17 cellular contexts compared by ENCODE assay signal in genomic region chr21:25427828-25428227, GRCh38.
DNase-seq lines count a peak whose midpoint lies in the region; ATAC-seq, FAIRE-seq and TF ChIP-seq lines count a peak whose summit lies in the region.
"Had no signal": no experiment of that assay in that cellular context is flagged by ENCODE, and none has a peak within 500 bp of the region (broad histone marks: within the 10 kb centered on the region; RNA-seq: fewer than 3 reads in every experiment).

No MANE protein-coding gene starts in this region.

- H3K27me3 ChIP-seq in gastroesophageal sphincter, result no peaks in the 10 kb centered on the region

- WGBS in gastroesophageal sphincter (ENCODE audit: low coverage in 1 of 2), 2 donors, result 73 to 76% methylated on average over 3 to 5 of the region's 5 CpGs

- peak; percentile 63 for FAIRE-seq in GM18507 (lab: Jason Lieb, UNC)
- FAIRE-seq: H1 had no signal

- no peaks in the 10 kb centered on the region for H3K36me3 ChIP-seq in gastroesophageal sphincter

- no peaks in the 10 kb centered on the region for H3K4me1 ChIP-seq in gastroesophageal sphincter

- intact Hi-C loops in activated naive CD4-positive, alpha-beta T cell treated with anti-CD3 and anti-CD28 coated beads for 36 hours (cut with micrococcal nuclease), result loop anchor here (1.0 kb wide), 3 partner anchors 29 to 74 kb away; no protein-coding TSS in a partner anchor

- no peak overlapping the region for H3K27ac ChIP-seq in gastroesophageal sphincter

- no peaks in the 10 kb centered on the region for H3K9me3 Mint-ChIP-seq in activated naive CD4-positive, alpha-beta T cell treated with anti-CD3 and anti-CD28 coated beads for 36 hours
- no peaks in the 10 kb centered on the region for H3K9me3 Mint-ChIP-seq in activated naive CD4-positive, alpha-beta T cell treated with anti-CD3 and anti-CD28 coated beads, Interleukin-2, amount 10 ng/mL, durations not matched to agents 7 days and 5 days
- no peaks in the 10 kb centered on the region for H3K9me3 Mint-ChIP-seq in activated T-helper 17 cell treated with anti-CD3 and anti-CD28 coated beads, Interleukin-2, amount 50 U/mL, for 72 hours
- H3K9me3 Mint-ChIP-seq in stimulated activated naive B cell treated with anti-CD40 and anti-IgM and Interleukin-4, amounts not matched to agents 10 μg/mL and 1 μg/mL and 100 μg/mL, for 72 hours, result peaks cover 3 to 8% of the 10 kb centered on the region in 2 donors

- no peak for DNase-seq in activated naive CD4-positive, alpha-beta T cell treated with anti-CD3 and anti-CD28 coated beads for 36 hours
- no peak for DNase-seq in activated naive CD4-positive, alpha-beta T cell treated with anti-CD3 and anti-CD28 coated beads, Interleukin-2, amount 10 ng/mL, durations not matched to agents 7 days and 5 days
- no peak for DNase-seq in GM18507 (ENCODE audit: extremely low spot score, insufficient read length, low read depth)
- peak; percentile 37 for DNase-seq in stimulated activated naive B cell treated with anti-CD40 and anti-IgM and Interleukin-4, amounts not matched to agents 10 μg/mL and 1 μg/mL and 100 μg/mL, for 72 hours
- no peak for DNase-seq in Kasumi-1 (lab: John Stamatoyannopoulos, UW)
- no peak for DNase-seq in anterior cingulate cortex (lab: John Stamatoyannopoulos, UW)
- DNase-seq: CD4-positive, CD25-positive, alpha-beta regulatory T cell; DMS53; MV-4-11; NCI-H1417 treated with DMSO at 0.1 percent for 48 hours; NCI-H1930; NCI-H69; NK-92 treated with Interleukin-12 subunit alpha and Interleukin-12 subunit beta, amount 100 ng/mL, for 24 hours; RPMI8226 had no signal

- no peaks in the 10 kb centered on the region for H3K9me3 ChIP-seq in gastroesophageal sphincter

- H3K4me3 ChIP-seq in gastroesophageal sphincter, result no peak overlapping the region

- peak; percentile 14 for ATAC-seq in activated T-helper 17 cell treated with anti-CD3 and anti-CD28 coated beads, Interleukin-2, amount 50 U/mL, for 72 hours (replicated peaks)
- peak; percentile 58 to 68 for ATAC-seq in stimulated activated naive B cell treated with anti-CD40 and anti-IgM and Interleukin-4, amounts not matched to agents 10 μg/mL and 1 μg/mL and 100 μg/mL, for 72 hours (replicated peaks)
- no peak for ATAC-seq in gastroesophageal sphincter

- peaks cover 2% of the 10 kb centered on the region for H3K27me3 Mint-ChIP-seq in activated naive CD4-positive, alpha-beta T cell treated with anti-CD3 and anti-CD28 coated beads for 36 hours (ENCODE audit: low read depth)
- H3K27me3 Mint-ChIP-seq in activated naive CD4-positive, alpha-beta T cell treated with anti-CD3 and anti-CD28 coated beads, Interleukin-2, amount 10 ng/mL, durations not matched to agents 7 days and 5 days, result no peaks in the 10 kb centered on the region
- H3K27me3 Mint-ChIP-seq in activated T-helper 17 cell treated with anti-CD3 and anti-CD28 coated beads, Interleukin-2, amount 50 U/mL, for 72 hours, result no peaks in the 10 kb centered on the region
- no peaks in the 10 kb centered on the region for H3K27me3 Mint-ChIP-seq in stimulated activated naive B cell treated with anti-CD40 and anti-IgM and Interleukin-4, amounts not matched to agents 10 μg/mL and 1 μg/mL and 100 μg/mL, for 72 hours
- H3K27me3 Mint-ChIP-seq: CD4-positive, CD25-positive, alpha-beta regulatory T cell had no signal

- CTCF ChIA-PET in activated naive CD4-positive, alpha-beta T cell treated with anti-CD3 and anti-CD28 coated beads for 36 hours (lab: Charles Lee), result interaction anchor here (0.7 to 1.7 kb wide), 4 partner anchors 12 to 132 kb away, joined by 3 to 9 read pairs (median 4); no protein-coding TSS in a partner anchor
- CTCF ChIA-PET in activated naive CD4-positive, alpha-beta T cell treated with anti-CD3 and anti-CD28 coated beads, Interleukin-2, amount 10 ng/mL, durations not matched to agents 7 days and 5 days (lab: Charles Lee), result interaction anchor here (1.1 kb wide), 1 partner anchor 15 kb away, joined by 3 read pairs; no protein-coding TSS in a partner anchor

- peaks cover 50% of the 10 kb centered on the region for H3K4me1 Mint-ChIP-seq in activated naive CD4-positive, alpha-beta T cell treated with anti-CD3 and anti-CD28 coated beads for 36 hours (ENCODE audit: low read depth)
- H3K4me1 Mint-ChIP-seq in activated naive CD4-positive, alpha-beta T cell treated with anti-CD3 and anti-CD28 coated beads, Interleukin-2, amount 10 ng/mL, durations not matched to agents 7 days and 5 days, result peaks cover 12% of the 10 kb centered on the region
- H3K4me1 Mint-ChIP-seq in activated T-helper 17 cell treated with anti-CD3 and anti-CD28 coated beads, Interleukin-2, amount 50 U/mL, for 72 hours, result peaks cover 25% of the 10 kb centered on the region
- peaks cover 22 to 58% of the 10 kb centered on the region in 2 donors for H3K4me1 Mint-ChIP-seq in stimulated activated naive B cell treated with anti-CD40 and anti-IgM and Interleukin-4, amounts not matched to agents 10 μg/mL and 1 μg/mL and 100 μg/mL, for 72 hours

- peak overlapping the region; percentile 1 for H3K27ac Mint-ChIP-seq in activated naive CD4-positive, alpha-beta T cell treated with anti-CD3 and anti-CD28 coated beads for 36 hours
- H3K27ac Mint-ChIP-seq in activated naive CD4-positive, alpha-beta T cell treated with anti-CD3 and anti-CD28 coated beads, Interleukin-2, amount 10 ng/mL, durations not matched to agents 7 days and 5 days, result no peak overlapping the region
- H3K27ac Mint-ChIP-seq in activated T-helper 17 cell treated with anti-CD3 and anti-CD28 coated beads, Interleukin-2, amount 50 U/mL, for 72 hours, result peak overlapping the region; percentile 49
- peak overlapping the region; percentile 86 for H3K27ac Mint-ChIP-seq in stimulated activated naive B cell treated with anti-CD40 and anti-IgM and Interleukin-4, amounts not matched to agents 10 μg/mL and 1 μg/mL and 100 μg/mL, for 72 hours

- no peak for TF ChIP-seq EP300 in gastroesophageal sphincter (IDR thresholded peaks at IDR 0.05)

- H3K4me3 Mint-ChIP-seq in activated naive CD4-positive, alpha-beta T cell treated with anti-CD3 and anti-CD28 coated beads for 36 hours, result peak overlapping the region; percentile 25
- H3K4me3 Mint-ChIP-seq in activated naive CD4-positive, alpha-beta T cell treated with anti-CD3 and anti-CD28 coated beads, Interleukin-2, amount 10 ng/mL, durations not matched to agents 7 days and 5 days, result no peak overlapping the region
- peak overlapping the region; percentile 47 for H3K4me3 Mint-ChIP-seq in activated T-helper 17 cell treated with anti-CD3 and anti-CD28 coated beads, Interleukin-2, amount 50 U/mL, for 72 hours
- peak overlapping the region; percentile 17 to 54 for H3K4me3 Mint-ChIP-seq in stimulated activated naive B cell treated with anti-CD40 and anti-IgM and Interleukin-4, amounts not matched to agents 10 μg/mL and 1 μg/mL and 100 μg/mL, for 72 hours
- H3K4me3 Mint-ChIP-seq: CD4-positive, CD25-positive, alpha-beta regulatory T cell had no signal

- TF ChIP-seq CTCF in gastroesophageal sphincter (IDR thresholded peaks at IDR 0.05), result no peak

- peaks cover 3% of the 10 kb centered on the region for H3K36me3 Mint-ChIP-seq in activated naive CD4-positive, alpha-beta T cell treated with anti-CD3 and anti-CD28 coated beads for 36 hours (ENCODE audit: low read depth)
- no peaks in the 10 kb centered on the region for H3K36me3 Mint-ChIP-seq in activated naive CD4-positive, alpha-beta T cell treated with anti-CD3 and anti-CD28 coated beads, Interleukin-2, amount 10 ng/mL, durations not matched to agents 7 days and 5 days
- no peaks in the 10 kb centered on the region for H3K36me3 Mint-ChIP-seq in activated T-helper 17 cell treated with anti-CD3 and anti-CD28 coated beads, Interleukin-2, amount 50 U/mL, for 72 hours (ENCODE audit: low read depth)
- H3K36me3 Mint-ChIP-seq in stimulated activated naive B cell treated with anti-CD40 and anti-IgM and Interleukin-4, amounts not matched to agents 10 μg/mL and 1 μg/mL and 100 μg/mL, for 72 hours, result no peaks in the 10 kb centered on the region
- H3K36me3 Mint-ChIP-seq: CD4-positive, CD25-positive, alpha-beta regulatory T cell had no signal

- no peak for TF ChIP-seq POLR2A in gastroesophageal sphincter (IDR thresholded peaks at IDR 0.05)
